39 cellular contexts compared by ENCODE assay signal in genomic region chrX:119917877-119918276, GRCh38. TPM values are rescaled to one million over a fixed set of nuclear protein-coding genes. Genes with fewer than 3 reads are reported as not detected.
"Had no signal": no experiment of that assay in that cellular context is flagged by ENCODE, and none has a peak within 500 bp of the region (broad histone marks: within the 10 kb centered on the region; RNA-seq: fewer than 3 reads in every experiment).

No MANE protein-coding gene starts in this region.

- DNase-seq: activated B cell treated with CpG ODN at 0.5 μM for 24 hours; activated CD4-positive, alpha-beta memory T cell treated with anti-CD3 and anti-CD28 coated beads for 36 hours; activated CD4-positive, alpha-beta T cell treated with anti-CD3 and anti-CD28 coated beads for 4 hours; activated CD4-positive, alpha-beta T cell treated with anti-CD3 and anti-CD28 coated beads, Interleukin-2, amount 10 ng/mL, durations not matched to agents 24 days and 14 days; activated CD4-positive, alpha-beta T cell treated with anti-CD3 and anti-CD28 coated beads, Interleukin-2, amount 50 U/mL, for 1 hour; activated CD4-positive, alpha-beta T cell treated with anti-CD3 and anti-CD28 coated beads, Interleukin-2, amount 50 U/mL, for 4 hours; activated CD4-positive, CD25-positive, alpha-beta regulatory T cell treated with anti-CD3 and anti-CD28 coated beads, Interleukin-2, amount 50 U/mL, for 72 hours; activated CD8-positive, alpha-beta memory T cell treated with anti-CD3 and anti-CD28 coated beads, Interleukin-2, amount 10 ng/mL, durations not matched to agents 7 days and 5 days; activated CD8-positive, alpha-beta T cell treated with anti-CD3 and anti-CD28 coated beads for 36 hours; activated effector memory CD4-positive, alpha-beta T cell treated with Interleukin-2 at 50 U/mL for 16 hours; activated gamma-delta T cell treated with Interleukin-2 at 50 U/mL for 16 hours; activated naive CD4-positive, alpha-beta T cell; activated naive CD4-positive, alpha-beta T cell treated with anti-CD3 and anti-CD28 coated beads for 36 hours; activated naive CD8-positive, alpha-beta T cell treated with anti-CD3 and anti-CD28 coated beads, Interleukin-2, amount 10 ng/mL, durations not matched to agents 7 days and 5 days; activated naive CD8-positive, alpha-beta T cell treated with anti-CD3 and anti-CD28 coated beads, Interleukin-2, amount 50 U/mL, for 24 hours; activated T-cell treated with anti-CD3 and anti-CD28 coated beads for 4 hours; activated T-cell treated with anti-CD3 and anti-CD28 coated beads, Interleukin-2, amount 50 U/mL, for 1 hour; activated T-cell treated with anti-CD3 and anti-CD28 coated beads, Interleukin-2, amount 50 U/mL, for 4 hours; amygdala; anterior cingulate cortex; caudate nucleus; cerebellar nuclear complex; T-helper 1 cell; T-helper 2 cell; T-helper 9 cell had no signal

- H3K9me3 Mint-ChIP-seq: activated B cell treated with CpG ODN at 0.5 μM for 24 hours; activated CD4-positive, alpha-beta memory T cell treated with anti-CD3 and anti-CD28 coated beads for 36 hours; activated CD4-positive, alpha-beta T cell treated with anti-CD3 and anti-CD28 coated beads, Interleukin-2, amount 10 ng/mL, durations not matched to agents 24 days and 14 days; activated CD8-positive, alpha-beta T cell treated with anti-CD3 and anti-CD28 coated beads for 36 hours; activated naive CD4-positive, alpha-beta T cell treated with anti-CD3 and anti-CD28 coated beads for 36 hours; activated naive CD4-positive, alpha-beta T cell treated with anti-CD3 and anti-CD28 coated beads, Interleukin-2, amount 50 U/mL, for 24 hours; activated naive CD8-positive, alpha-beta T cell treated with anti-CD3 and anti-CD28 coated beads, Interleukin-2, amount 10 ng/mL, durations not matched to agents 7 days and 5 days; activated naive CD8-positive, alpha-beta T cell treated with anti-CD3 and anti-CD28 coated beads, Interleukin-2, amount 50 U/mL, for 24 hours; activated T-cell treated with anti-CD3 and anti-CD28 coated beads, Interleukin-2, amount 50 U/mL, for 4 hours; activated T-helper 2 cell treated with anti-CD3 and anti-CD28 coated beads, Interferon-gamma antibody, Interleukin-2, Interleukin-4, amounts not matched to agents 10 μg/mL and 5 μg/mL and 100 μg/mL, durations not matched to agents 14 hours and 24 hours and 36 hours; central memory CD8-positive, alpha-beta T cell; T-helper 1 cell treated with Interleukin-12 subunit alpha and Interleukin-12 subunit beta and Interleukin-4 antibody, amounts not matched to agents 30 μg/mL and 1 μg/mL, for 36 hours; T-helper 2 cell treated with Interferon-gamma antibody and Interleukin-4, amounts not matched to agents 5 μg/mL and 100 μg/mL, for 36 hours had no signal

- ATAC-seq: activated CD8-positive, alpha-beta memory T cell treated with anti-CD3 and anti-CD28 coated beads, Interleukin-2, amount 10 ng/mL, durations not matched to agents 7 days and 5 days; activated CD8-positive, alpha-beta T cell treated with anti-CD3 and anti-CD28 coated beads for 36 hours; activated naive CD8-positive, alpha-beta T cell treated with anti-CD3 and anti-CD28 coated beads, Interleukin-2, amount 50 U/mL, for 24 hours; activated T-cell treated with anti-CD3 and anti-CD28 coated beads, Interleukin-2, amount 50 U/mL, for 4 hours had no signal

- H3K27ac ChIP-seq: ascending aorta, cardiac muscle cell, VCaP had no signal

- FAIRE-seq: bronchial epithelial cell, colon, TTC549 had no signal

- H3K4me3 Mint-ChIP-seq: activated B cell treated with CpG ODN at 0.5 μM for 24 hours; activated CD4-positive, alpha-beta memory T cell treated with anti-CD3 and anti-CD28 coated beads for 36 hours; activated CD4-positive, alpha-beta T cell treated with anti-CD3 and anti-CD28 coated beads, Interleukin-2, amount 10 ng/mL, durations not matched to agents 24 days and 14 days; activated CD8-positive, alpha-beta memory T cell treated with anti-CD3 and anti-CD28 coated beads, Interleukin-2, amount 10 ng/mL, durations not matched to agents 7 days and 5 days; activated CD8-positive, alpha-beta T cell treated with anti-CD3 and anti-CD28 coated beads for 36 hours; activated naive CD4-positive, alpha-beta T cell treated with anti-CD3 and anti-CD28 coated beads for 36 hours; activated naive CD4-positive, alpha-beta T cell treated with anti-CD3 and anti-CD28 coated beads, Interleukin-2, amount 50 U/mL, for 24 hours; activated naive CD8-positive, alpha-beta T cell; activated naive CD8-positive, alpha-beta T cell treated with anti-CD3 and anti-CD28 coated beads, Interleukin-2, amount 10 ng/mL, durations not matched to agents 7 days and 5 days; activated naive CD8-positive, alpha-beta T cell treated with anti-CD3 and anti-CD28 coated beads, Interleukin-2, amount 50 U/mL, for 24 hours; activated T-cell treated with anti-CD3 and anti-CD28 coated beads, Interleukin-2, amount 50 U/mL, for 4 hours; brain; central memory CD8-positive, alpha-beta T cell; T-helper 1 cell treated with Interleukin-12 subunit alpha and Interleukin-12 subunit beta and Interleukin-4 antibody, amounts not matched to agents 30 μg/mL and 1 μg/mL, for 36 hours; T-helper 2 cell treated with Interferon-gamma antibody and Interleukin-4, amounts not matched to agents 5 μg/mL and 100 μg/mL, for 36 hours had no signal

- H3K9me3 ChIP-seq: ascending aorta had no signal

- H3K4me1 ChIP-seq: ascending aorta had no signal

- H3K4me3 ChIP-seq: ascending aorta, cardiac muscle cell had no signal

- H3K27me3 ChIP-seq: ascending aorta, cardiac muscle cell had no signal

- H3K4me1 Mint-ChIP-seq: activated B cell treated with CpG ODN at 0.5 μM for 24 hours; activated CD4-positive, alpha-beta T cell treated with anti-CD3 and anti-CD28 coated beads, Interleukin-2, amount 10 ng/mL, durations not matched to agents 24 days and 14 days; activated CD8-positive, alpha-beta memory T cell treated with anti-CD3 and anti-CD28 coated beads, Interleukin-2, amount 10 ng/mL, durations not matched to agents 7 days and 5 days; activated naive CD4-positive, alpha-beta T cell treated with anti-CD3 and anti-CD28 coated beads, Interleukin-2, amount 50 U/mL, for 24 hours; activated naive CD8-positive, alpha-beta T cell treated with anti-CD3 and anti-CD28 coated beads, Interleukin-2, amount 10 ng/mL, durations not matched to agents 7 days and 5 days; activated naive CD8-positive, alpha-beta T cell treated with anti-CD3 and anti-CD28 coated beads, Interleukin-2, amount 50 U/mL, for 24 hours; brain; central memory CD8-positive, alpha-beta T cell had no signal

- H3K36me3 Mint-ChIP-seq: activated CD4-positive, alpha-beta memory T cell treated with anti-CD3 and anti-CD28 coated beads for 36 hours; activated CD8-positive, alpha-beta memory T cell treated with anti-CD3 and anti-CD28 coated beads, Interleukin-2, amount 10 ng/mL, durations not matched to agents 7 days and 5 days; activated naive CD4-positive, alpha-beta T cell treated with anti-CD3 and anti-CD28 coated beads, Interleukin-2, amount 50 U/mL, for 24 hours; activated naive CD8-positive, alpha-beta T cell had no signal

- H3K36me3 ChIP-seq: ascending aorta, cardiac muscle cell had no signal

- H3K27me3 Mint-ChIP-seq: activated B cell treated with CpG ODN at 0.5 μM for 24 hours; activated CD4-positive, alpha-beta memory T cell treated with anti-CD3 and anti-CD28 coated beads for 36 hours; activated CD4-positive, alpha-beta T cell treated with anti-CD3 and anti-CD28 coated beads, Interleukin-2, amount 10 ng/mL, durations not matched to agents 24 days and 14 days; activated CD8-positive, alpha-beta memory T cell treated with anti-CD3 and anti-CD28 coated beads, Interleukin-2, amount 10 ng/mL, durations not matched to agents 7 days and 5 days; activated CD8-positive, alpha-beta T cell treated with anti-CD3 and anti-CD28 coated beads for 36 hours; activated naive CD4-positive, alpha-beta T cell treated with anti-CD3 and anti-CD28 coated beads, Interleukin-2, amount 50 U/mL, for 24 hours; activated naive CD8-positive, alpha-beta T cell; activated naive CD8-positive, alpha-beta T cell treated with anti-CD3 and anti-CD28 coated beads, Interleukin-2, amount 10 ng/mL, durations not matched to agents 7 days and 5 days; activated naive CD8-positive, alpha-beta T cell treated with anti-CD3 and anti-CD28 coated beads, Interleukin-2, amount 50 U/mL, for 24 hours; brain; central memory CD8-positive, alpha-beta T cell had no signal

- H3K27ac Mint-ChIP-seq: activated B cell treated with CpG ODN at 0.5 μM for 24 hours; activated CD4-positive, alpha-beta memory T cell treated with anti-CD3 and anti-CD28 coated beads for 36 hours; activated CD4-positive, alpha-beta T cell treated with anti-CD3 and anti-CD28 coated beads, Interleukin-2, amount 10 ng/mL, durations not matched to agents 24 days and 14 days; activated CD8-positive, alpha-beta memory T cell treated with anti-CD3 and anti-CD28 coated beads, Interleukin-2, amount 10 ng/mL, durations not matched to agents 7 days and 5 days; activated CD8-positive, alpha-beta T cell treated with anti-CD3 and anti-CD28 coated beads for 36 hours; activated naive CD4-positive, alpha-beta T cell treated with anti-CD3 and anti-CD28 coated beads for 36 hours; activated naive CD4-positive, alpha-beta T cell treated with anti-CD3 and anti-CD28 coated beads, Interleukin-2, amount 50 U/mL, for 24 hours; activated naive CD8-positive, alpha-beta T cell; activated naive CD8-positive, alpha-beta T cell treated with anti-CD3 and anti-CD28 coated beads, Interleukin-2, amount 10 ng/mL, durations not matched to agents 7 days and 5 days; activated naive CD8-positive, alpha-beta T cell treated with anti-CD3 and anti-CD28 coated beads, Interleukin-2, amount 50 U/mL, for 24 hours; activated T-helper 2 cell treated with anti-CD3 and anti-CD28 coated beads, Interferon-gamma antibody, Interleukin-2, Interleukin-4, amounts not matched to agents 10 μg/mL and 5 μg/mL and 100 μg/mL, durations not matched to agents 14 hours and 24 hours and 36 hours; brain; T-helper 1 cell treated with Interleukin-12 subunit alpha and Interleukin-12 subunit beta and Interleukin-4 antibody, amounts not matched to agents 30 μg/mL and 1 μg/mL, for 36 hours; T-helper 2 cell treated with Interferon-gamma antibody and Interleukin-4, amounts not matched to agents 5 μg/mL and 100 μg/mL, for 36 hours had no signal

RNA-seq across cellular contexts. Expression of gene AKAP14, which starts 22.2 kb away (rescaled TPM):
- total RNA-seq: activated B cell treated with CpG ODN at 0.5 μM for 24 hours; activated CD4-positive, alpha-beta memory T cell treated with anti-CD3 and anti-CD28 coated beads for 36 hours; activated CD4-positive, alpha-beta T cell treated with anti-CD3 and anti-CD28 coated beads, Interleukin-2, amount 10 ng/mL, durations not matched to agents 24 days and 14 days; activated CD8-positive, alpha-beta memory T cell treated with anti-CD3 and anti-CD28 coated beads, Interleukin-2, amount 10 ng/mL, durations not matched to agents 7 days and 5 days; activated CD8-positive, alpha-beta T cell treated with anti-CD3 and anti-CD28 coated beads for 36 hours; activated naive CD4-positive, alpha-beta T cell treated with anti-CD3 and anti-CD28 coated beads for 36 hours; activated naive CD8-positive, alpha-beta T cell treated with anti-CD3 and anti-CD28 coated beads, Interleukin-2, amount 10 ng/mL, durations not matched to agents 7 days and 5 days; activated T-cell treated with anti-CD3 and anti-CD28 coated beads, Interleukin-2, amount 50 U/mL, for 4 hours; activated T-helper 2 cell treated with anti-CD3 and anti-CD28 coated beads, Interferon-gamma antibody, Interleukin-2, Interleukin-4, amounts not matched to agents 10 μg/mL and 5 μg/mL and 100 μg/mL, durations not matched to agents 14 hours and 24 hours and 36 hours; ascending aorta; bronchial epithelial cell; cardiac muscle cell had no signal
- polyA plus RNA-seq: adipose tissue, cardiac muscle cell had no signal
